ENCODE assay signal across 22 cellular contexts in the genomic region with DNA sequence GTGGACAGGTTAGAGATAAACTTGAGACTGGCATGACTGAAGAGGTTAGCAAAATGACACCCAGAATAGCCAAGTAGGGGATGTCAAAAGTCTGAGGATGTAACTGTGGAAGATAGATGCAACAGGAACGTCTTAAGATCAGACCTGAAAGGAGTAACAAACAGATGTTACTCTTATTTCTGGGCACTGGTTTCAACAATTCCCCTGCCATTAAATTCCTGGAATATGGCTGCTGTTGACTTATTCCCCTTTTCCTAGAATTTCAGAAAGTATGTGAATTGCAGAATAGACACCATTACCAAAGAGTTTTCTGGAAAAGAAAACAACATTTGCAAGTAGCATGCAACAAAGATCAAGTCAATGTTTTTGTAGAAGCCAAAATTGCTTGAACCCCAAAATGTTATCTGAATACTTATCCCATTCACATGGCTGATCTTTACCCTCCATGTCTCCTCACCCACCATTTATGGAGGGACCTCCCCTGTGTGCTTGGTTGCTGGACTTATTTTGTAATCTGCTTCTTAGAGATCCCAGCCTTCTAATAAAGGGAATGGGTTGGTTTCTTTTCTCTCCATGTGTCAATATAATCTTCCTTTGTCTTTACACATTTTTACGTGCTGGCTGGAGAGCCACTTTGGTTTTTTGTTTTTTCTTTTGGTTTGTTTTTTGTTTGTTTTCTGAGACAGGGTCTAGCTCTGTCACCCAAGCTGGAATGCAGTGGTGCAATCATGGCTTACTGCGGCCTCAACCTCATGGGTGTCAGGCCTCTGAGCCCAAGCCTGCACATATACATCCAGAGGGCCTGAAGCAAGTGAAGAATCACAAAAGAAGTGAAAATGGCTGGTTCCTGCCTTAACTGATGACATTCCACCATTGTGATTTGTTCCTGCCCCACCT. TPM values are rescaled to one million over a fixed set of nuclear protein-coding genes. Genes with fewer than 3 reads are reported as not detected.
DNase-seq lines count a peak whose midpoint lies in the region; ATAC-seq and TF ChIP-seq lines count a peak whose summit lies in the region.
"Had no signal": no experiment of that assay in that cellular context is flagged by ENCODE, and none has a peak within 500 bp of the region (broad histone marks: within the 10 kb centered on the region; RNA-seq: fewer than 3 reads in every experiment).

No MANE protein-coding gene starts in this region.

- 0 out of 2 replicates have a peak overlapping the region, but pooled peaks have one; percentile 32 for H2BK120ac ChIP-seq in IMR-90 (ENCODE audit: low read depth, low read length)

- H3K9me1 ChIP-seq in IMR-90 (ENCODE audit: insufficient read depth, low read length) = peaks cover 2% of the 10 kb centered on the region; the same call in 1 of the 2 replicates

- H3K36me3 ChIP-seq in IMR-90 (ENCODE audit: control insufficient read depth, insufficient read depth, low read length) (no peaks in the 10 kb centered on the region; the same call in 1 of the 2 replicates), gastrocnemius medialis (no peaks in the 10 kb centered on the region)
- H3K36me3 ChIP-seq: BLaER1 treated with 17β-estradiol and CSF1 and Interleukin-3, amounts not matched to agents 10 nM and 100 nM; HAP-1; SJCRH30 had no signal

- H3K27me3 ChIP-seq in IMR-90 (ENCODE audit: control insufficient read depth, insufficient read depth, low read length) (no peaks in the 10 kb centered on the region), gastrocnemius medialis (no peaks in the 10 kb centered on the region)
- H3K27me3 ChIP-seq: BLaER1 treated with 17β-estradiol and CSF1 and Interleukin-3, amounts not matched to agents 10 nM and 100 nM; SJCRH30 had no signal

- peaks cover 0 to 4% of the 10 kb centered on the region in 2 experiments; a peak in 2 of 4 replicates for H3K79me1 ChIP-seq in IMR-90 (ENCODE audit: low read depth in 1 of 2, low read length in 2 of 2)

- no peak for TF ChIP-seq RAD21 in IMR-90 (IDR thresholded peaks at IDR 0.05; ENCODE audit: low read length)

- no CpG with 5 or more reads among the region's 3 CpGs for WGBS in IMR-90 (ENCODE audit: extremely low coverage in 2 of 2, insufficient read length in 1 of 2), 2 experiments

- H3K23ac ChIP-seq in IMR-90 (ENCODE audit: low read depth, low read length) = 0 out of 2 replicates have a peak overlapping the region, but pooled peaks have one; percentile 16

- no peak for TF ChIP-seq POLR2A in IMR-90 (IDR thresholded peaks at IDR 0.05; ENCODE audit: low read depth, low read length)
- TF ChIP-seq POLR2A in gastrocnemius medialis (IDR thresholded peaks at IDR 0.05) = no peak

- no peak overlapping the region for H3K27ac ChIP-seq in IMR-90 (ENCODE audit: insufficient read depth, low read length)
- peak overlapping the region; percentile 66 for H3K27ac ChIP-seq in epithelial cell of prostate
- H3K27ac ChIP-seq in gastrocnemius medialis = peak overlapping the region in 1 of 4 donors; percentile 9
- H3K27ac ChIP-seq: BLaER1 treated with 17β-estradiol and CSF1 and Interleukin-3, amounts not matched to agents 10 nM and 100 nM had no signal

- no peak overlapping the region for H3K14ac ChIP-seq in IMR-90 (replicated peaks; ENCODE audit: low read depth, low read length)

- peak overlapping the region; percentile 67; the same call in 1 of the 2 replicates for H2BK20ac ChIP-seq in IMR-90 (ENCODE audit: low read depth, low read length)

- no peaks in the 10 kb centered on the region for H4K20me1 ChIP-seq in IMR-90 (ENCODE audit: insufficient read depth, low read length)
- H4K20me1 ChIP-seq: BLaER1 treated with 17β-estradiol and CSF1 and Interleukin-3, amounts not matched to agents 10 nM and 100 nM had no signal

- no peak overlapping the region for H3K4ac ChIP-seq in IMR-90 (ENCODE audit: low read depth, low read length)

- CTCF ChIA-PET in IMR-90 (lab: Yijun Ruan, JAX) = interaction anchor here (0.6 to 1.6 kb wide), 2 partner anchors 17 to 1980 kb away, joined by 3 to 7 read pairs; no protein-coding TSS in a partner anchor

- ATAC-seq in IMR-90 (ENCODE audit: low read depth) = no peak
- ATAC-seq in gastrocnemius medialis = peak; percentile 50 to 62
- ATAC-seq: A549; CD8-positive, alpha-beta T cell had no signal

- H3K18ac ChIP-seq in IMR-90 (ENCODE audit: low read depth, low read length) = peak overlapping the region; percentile 52; the same call in 1 of the 2 replicates

- H2AK9ac ChIP-seq in IMR-90 (replicated peaks; ENCODE audit: low read depth, low read length, poor library complexity) = no peak overlapping the region

- no peak overlapping the region for H2BK5ac ChIP-seq in IMR-90 (ENCODE audit: low read depth, low read length, poor library complexity, severe bottlenecking)

- H3K4me3 ChIP-seq in IMR-90 (ENCODE audit: insufficient read depth, low read depth, low read length) = no peak overlapping the region
- no peak overlapping the region for H3K4me3 ChIP-seq in gastrocnemius medialis
- H3K4me3 ChIP-seq: A549; BLaER1 treated with 17β-estradiol and CSF1 and Interleukin-3, amounts not matched to agents 10 nM and 100 nM; GM23248; HAP-1; SJCRH30 had no signal

- no peak overlapping the region for H2AFZ ChIP-seq in IMR-90 (replicated peaks; ENCODE audit: low read length, poor library complexity)
- H2AFZ ChIP-seq: GM23248 had no signal

- dilution Hi-C loops in IMR-90 (cut with HindIII; ENCODE audit: low sequenced_read_pairs, unreplicated experiment) = no loop called here

- no peak overlapping the region for H4K8ac ChIP-seq in IMR-90 (ENCODE audit: low read depth in 2 of 2, low read length in 2 of 2)

- no peak overlapping the region for H2AK5ac ChIP-seq in IMR-90 (ENCODE audit: low read depth, low read length)

- TF ChIP-seq CTCF in IMR-90 (conservative IDR thresholded peaks at IDR 0.05; ENCODE audit: low read depth, low read length) (no peak), gastrocnemius medialis (IDR thresholded peaks at IDR 0.05 in 4 of 5, conservative IDR thresholded peaks at IDR 0.05 in 1 of 5) (no peak)

- H3K9ac ChIP-seq in IMR-90 (ENCODE audit: low read depth, low read length) = no peak overlapping the region
- H3K9ac ChIP-seq: BLaER1 treated with 17β-estradiol and CSF1 and Interleukin-3, amounts not matched to agents 10 nM and 100 nM; GM23248 had no signal

- no peak overlapping the region for H4K91ac ChIP-seq in IMR-90 (ENCODE audit: insufficient read depth, low read depth, low read length)

- H3K4me2 ChIP-seq in IMR-90 (ENCODE audit: low read depth, low read length) = no peak overlapping the region
- H3K4me2 ChIP-seq: BLaER1 treated with 17β-estradiol and CSF1 and Interleukin-3, amounts not matched to agents 10 nM and 100 nM had no signal

- H3K4me1 ChIP-seq in IMR-90 (ENCODE audit: control insufficient read depth, insufficient read depth, low read length) (peaks cover 1% of the 10 kb centered on the region; the same call in 1 of the 2 replicates), gastrocnemius medialis (no peaks in the 10 kb centered on the region)
- H3K4me1 ChIP-seq: HAP-1 had no signal

- H3K9me3 ChIP-seq in IMR-90 (ENCODE audit: control insufficient read depth, insufficient read depth, low read length) (no peaks in the 10 kb centered on the region), gastrocnemius medialis (no peaks in the 10 kb centered on the region)
- H3K9me3 ChIP-seq: A549, HAP-1, SJCRH30 had no signal

- no TSS peak for BruUV-seq in IMR-90 (replicated peaks; lab: Mats Ljungman, UMichigan)

- DNase-seq in EH (ENCODE audit: low read depth) (peak; percentile 19), IMR-90 (no peak), epithelial cell of prostate (ENCODE audit: low read depth, low spot score) (no peak), gastrocnemius medialis (no peak), AG20443 (ENCODE audit: low spot score) (no peak)
- no peak for DNase-seq in effector CD4-positive, alpha-beta T cell
- no peak for DNase-seq in stimulated activated naive CD4-positive, alpha-beta T cell (lab: John Stamatoyannopoulos, UW)
- DNase-seq: Calu3; CD8-positive, alpha-beta T cell; DMS53; GM23248; NCI-H1105 treated with DMSO at 0.1 percent for 48 hours; NCI-H1694; NCI-H2081 treated with DMSO at 0.1 percent for 48 hours; NCI-H510A; NCI-H748 treated with DMSO at 0.1 percent for 48 hours; OCI-M1; RPMI8226; SJCRH30 had no signal

- H3K56ac ChIP-seq in IMR-90 (ENCODE audit: extremely low read depth, insufficient read depth, low read length) = no peak overlapping the region

- intact Hi-C loops in IMR-90 (cut with micrococcal nuclease) = no loop called here
- intact Hi-C loops in gastrocnemius medialis (cut with DNase I; ENCODE audit: low total_unique reads) = no loop called here

- no peak overlapping the region for H4K5ac ChIP-seq in IMR-90 (ENCODE audit: low read depth, low read length)

- in situ Hi-C loops in IMR-90 (cut with MboI; ENCODE audit: low sequenced_read_pairs) (no loop called here), gastrocnemius medialis (cut with MboI; ENCODE audit: low sequenced_read_pairs in 4 of 4) (no loop called here)

- peak overlapping the region; percentile 52; the same call in 1 of the 3 replicates for H2BK15ac ChIP-seq in IMR-90 (ENCODE audit: low read depth, low read length)

- POLR2A ChIA-PET in IMR-90 (lab: Charles Lee; ENCODE audit: unreplicated experiment) = no interaction called here

TF ChIP-seq in IMR-90, 13 proteins besides CTCF, POLR2A, EP300 and RAD21:
- TF ChIP-seq, protein P1, sequence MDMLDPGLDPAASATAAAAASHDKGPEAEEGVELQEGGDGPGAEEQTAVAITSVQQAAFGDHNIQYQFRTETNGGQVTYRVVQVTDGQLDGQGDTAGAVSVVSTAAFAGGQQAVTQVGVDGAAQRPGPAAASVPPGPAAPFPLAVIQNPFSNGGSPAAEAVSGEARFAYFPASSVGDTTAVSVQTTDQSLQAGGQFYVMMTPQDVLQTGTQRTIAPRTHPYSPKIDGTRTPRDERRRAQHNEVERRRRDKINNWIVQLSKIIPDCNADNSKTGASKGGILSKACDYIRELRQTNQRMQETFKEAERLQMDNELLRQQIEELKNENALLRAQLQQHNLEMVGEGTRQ (IDR thresholded peaks at IDR 0.05; ENCODE audit: low read depth, low read length) = no peak
- TF ChIP-seq CEBPB (IDR thresholded peaks at IDR 0.05; ENCODE audit: low read depth, low read length) = no peak
- no peak for TF ChIP-seq MAZ (IDR thresholded peaks at IDR 0.05; ENCODE audit: borderline replicate concordance, low read depth, low read length)
- TF ChIP-seq CHD1 (IDR thresholded peaks at IDR 0.05; ENCODE audit: low read depth, low read length) = no peak
- no peak for TF ChIP-seq SMC3 (IDR thresholded peaks at IDR 0.05; ENCODE audit: low read depth, low read length)
- TF ChIP-seq RFX5 (IDR thresholded peaks at IDR 0.05; ENCODE audit: low read depth, low read length) = no peak
- no peak for TF ChIP-seq BHLHE40 (IDR thresholded peaks at IDR 0.05; ENCODE audit: low read depth, low read length)

RNA-seq across cellular contexts. Expression of a gene that starts 57.0 kb away (rescaled TPM):
- total RNA-seq in IMR-90 (2012; rRNA removed) (10.0 and 15.8 TPM in 2 replicates), gastrocnemius medialis (10 to 100 TPM in 2 of 4 donors, 1 to 10 TPM in 2; 9.0 to 17.5 (median 11.5) TPM)
- 3.4 and 4.9 TPM in 2 replicates for polyA plus RNA-seq in IMR-90 (2012; rRNA removed)
- 0.44 and 0.78 TPM in 2 replicates for polyA plus RNA-seq in IMR-90 (2012; cell fraction: cytosol; rRNA removed)
- polyA plus RNA-seq in IMR-90 (2012; cell fraction: nucleus; rRNA removed; ENCODE audit: low replicate concordance) = 0.24 and 3.0 TPM in 2 replicates
